In genomic region chr4:152166567-152166966, GRCh38 we compare ENCODE assay signal across 13 cellular contexts.
A peak's percentile ranks its signal among the peaks of the same experiment; 100 is the strongest.
DNase-seq lines count a peak whose midpoint lies in the region; ATAC-seq and TF ChIP-seq lines count a peak whose summit lies in the region.
"Had no signal": no experiment of that assay in that cellular context is flagged by ENCODE, and none has a peak within 500 bp of the region (broad histone marks: within the 10 kb centered on the region; RNA-seq: fewer than 3 reads in every experiment).

No MANE protein-coding gene starts in this region.

- H3K9me3 ChIP-seq in DND-41 (ENCODE audit: insufficient read depth, low read length, severe bottlenecking) (no peaks in the 10 kb centered on the region), ascending aorta (no peaks in the 10 kb centered on the region)

- H3K36me3 ChIP-seq in DND-41 (ENCODE audit: insufficient read depth, low read length) (no peaks in the 10 kb centered on the region), ascending aorta (no peaks in the 10 kb centered on the region)

- H3K27me3 Mint-ChIP-seq in effector memory CD8-positive, alpha-beta T cell: peaks cover 18 to 20% of the 10 kb centered on the region in 2 donors
- H3K27me3 Mint-ChIP-seq: naive thymus-derived CD8-positive, alpha-beta T cell had no signal

- POLR2A ChIA-PET in HEK293T (lab: Yijun Ruan, JAX): no interaction called here

- H3K4me2 ChIP-seq in DND-41 (ENCODE audit: insufficient read depth, low read length): no peak overlapping the region

- intact Hi-C loops in ascending aorta (cut with DNase I): no loop called here

- H3K9ac ChIP-seq in DND-41 (ENCODE audit: low read depth, low read length): no peak overlapping the region

- H3K27ac ChIP-seq in DND-41 (ENCODE audit: low read length) (no peak overlapping the region), ascending aorta (no peak overlapping the region)

- peak; percentile 80 for ATAC-seq in DND-41 (ENCODE audit: insufficient read depth, low read depth)
- no peak for ATAC-seq in effector memory CD8-positive, alpha-beta T cell (replicated peaks)
- ATAC-seq: activated naive CD4-positive, alpha-beta T cell treated with anti-CD3 and anti-CD28 coated beads, Interleukin-2, amount 50 U/mL, for 72 hours; foreskin keratinocyte; naive thymus-derived CD8-positive, alpha-beta T cell had no signal

- peaks cover 0 to 2% of the 10 kb centered on the region in 2 donors for H3K4me1 Mint-ChIP-seq in effector memory CD8-positive, alpha-beta T cell (ENCODE audit: low read depth in 2 of 2)
- H3K4me1 Mint-ChIP-seq: CD14-positive monocyte had no signal

- CTCF ChIA-PET in HEK293T (lab: Yijun Ruan, JAX): no interaction called here

- TF ChIP-seq CTCF in DND-41 (IDR thresholded peaks at IDR 0.05; ENCODE audit: borderline replicate concordance, extremely low read depth, low read length, poor library complexity, severe bottlenecking) (no peak), ascending aorta (IDR thresholded peaks at IDR 0.05) (no peak)

- H3K9me3 Mint-ChIP-seq in effector memory CD8-positive, alpha-beta T cell: no peaks in the 10 kb centered on the region
- H3K9me3 Mint-ChIP-seq: activated naive CD4-positive, alpha-beta T cell treated with anti-CD3 and anti-CD28 coated beads, Interleukin-2, amount 50 U/mL, for 72 hours; CD14-positive monocyte; naive thymus-derived CD8-positive, alpha-beta T cell had no signal

- H3K4me3 Mint-ChIP-seq in effector memory CD8-positive, alpha-beta T cell: no peak overlapping the region
- H3K4me3 Mint-ChIP-seq: CD14-positive monocyte; naive thymus-derived CD8-positive, alpha-beta T cell had no signal

- no peak overlapping the region for H3K4me3 ChIP-seq in DND-41 (ENCODE audit: low read depth in 1 of 2, low read length in 2 of 2)
- H3K4me3 ChIP-seq in ascending aorta: no peak overlapping the region

- peak; percentile 53 for DNase-seq in DND-41
- DNase-seq in HEK293T (ENCODE audit: extremely low spot score): peak; percentile 13
- DNase-seq in astrocyte of the hippocampus (ENCODE audit: low read depth, low spot score): peak; percentile 51
- peak; percentile 63 for DNase-seq in islet precursor cell
- no peak for DNase-seq in T1000 (lab: John Stamatoyannopoulos, UW)
- no peak for DNase-seq in ascending aorta (ENCODE audit: low spot score in 2 of 2)
- DNase-seq in activated gamma-delta T cell (lab: John Stamatoyannopoulos, UW): no peak
- DNase-seq in effector memory CD8-positive, alpha-beta T cell: no peak
- DNase-seq: foreskin keratinocyte; naive thymus-derived CD8-positive, alpha-beta T cell; NCI-H2107 had no signal

- H3K79me2 ChIP-seq in DND-41 (ENCODE audit: insufficient read depth, low read length): no peaks in the 10 kb centered on the region

- H3K27me3 ChIP-seq in DND-41 (ENCODE audit: insufficient read depth, low read length, poor library complexity) (no peaks in the 10 kb centered on the region), ascending aorta (no peaks in the 10 kb centered on the region)

- no peak overlapping the region for H2AFZ ChIP-seq in DND-41 (ENCODE audit: low read depth, low read length)

- no peaks in the 10 kb centered on the region for H3K36me3 Mint-ChIP-seq in effector memory CD8-positive, alpha-beta T cell (ENCODE audit: insufficient read depth)
- H3K36me3 Mint-ChIP-seq: CD14-positive monocyte had no signal

- no peak overlapping the region for H3K27ac Mint-ChIP-seq in effector memory CD8-positive, alpha-beta T cell
- H3K27ac Mint-ChIP-seq: activated naive CD4-positive, alpha-beta T cell treated with anti-CD3 and anti-CD28 coated beads, Interleukin-2, amount 50 U/mL, for 72 hours; CD14-positive monocyte had no signal

- H4K20me1 ChIP-seq in DND-41 (ENCODE audit: insufficient read depth, low read length): no peaks in the 10 kb centered on the region

- H3K4me1 ChIP-seq in DND-41 (ENCODE audit: insufficient read depth, low read length): no peaks in the 10 kb centered on the region
- H3K4me1 ChIP-seq in ascending aorta: no peaks in the 10 kb centered on the region

TF ChIP-seq in HEK293T, 16 proteins besides CTCF, POLR2A, EP300 and RAD21:
- no peak for TF ChIP-seq FOXK2 (IDR thresholded peaks at IDR 0.05)
TF ChIP-seq in HEK293T: peak in this region for 0.

Comparison
In these comparisons a context has a peak if more than half of its experiments do, and no peak if none do; other contexts are left out.
1. DNase-seq: peak in DND-41 (single experiment), HEK293T (single experiment), astrocyte of the hippocampus (single experiment) and islet precursor cell (single experiment); none in T1000 (single experiment), ascending aorta (0 of 2), activated gamma-delta T cell (single experiment) and effector memory CD8-positive, alpha-beta T cell (0 of 3).